8 cellular contexts compared by ENCODE assay signal in genomic region chr2:44244135-44244871, GRCh38. TPM values are rescaled to one million over a fixed set of nuclear protein-coding genes. Genes with fewer than 3 reads are reported as not detected.
DNase-seq lines count a peak whose midpoint lies in the region; ATAC-seq, FAIRE-seq and TF ChIP-seq lines count a peak whose summit lies in the region.

No MANE protein-coding gene starts in this region.

- H3K36me3 Mint-ChIP-seq in T-cell = no peaks in the 10 kb centered on the region

- TF ChIP-seq CTCF in retinal pigment epithelial cell (conservative IDR thresholded peaks at IDR 0.05; ENCODE audit: low read depth, low read length) = peak; percentile 56

- H3K4me3 ChIP-seq in right cardiac atrium (ENCODE audit: low read length) = peak overlapping the region; percentile 74
- peak overlapping the region; percentile 12 for H3K4me3 ChIP-seq in retinal pigment epithelial cell (ENCODE audit: low read length)

- no peaks in the 10 kb centered on the region for H3K27me3 ChIP-seq in right cardiac atrium (ENCODE audit: control insufficient read depth, insufficient read depth)

- no peaks in the 10 kb centered on the region for H3K9me3 ChIP-seq in right cardiac atrium (ENCODE audit: control insufficient read depth, low read length)

- no peaks in the 10 kb centered on the region for H3K27me3 Mint-ChIP-seq in T-cell

- ATAC-seq in T-cell (replicated peaks in 1 of 4) (peak; percentile 83 to 92 (median 86)), right cardiac atrium (peak; percentile 73 to 78), GM21619 (IDR thresholded peaks at IDR 0.05; ENCODE audit: unreplicated experiment) (no peak), GM19351 (IDR thresholded peaks at IDR 0.05; ENCODE audit: unreplicated experiment) (no peak)

- H3K4me1 ChIP-seq in right cardiac atrium (ENCODE audit: control insufficient read depth, insufficient read depth, low read length) = no peaks in the 10 kb centered on the region

- TF ChIP-seq POLR2A in GM12891 (IDR thresholded peaks at IDR 0.05; ENCODE audit: low read depth, low read length) = no peak

- POLR2A ChIA-PET in T-cell (lab: Charles Lee) = interaction anchor here in 1 of 2 donors (0.6 kb wide), 1 partner anchor 61 kb away, joined by 3 read pairs; no protein-coding TSS in a partner anchor

- intact Hi-C loops in right cardiac atrium (cut with DNase I) = loop anchor here in 1 of 4 donors (10.0 kb wide), 1 partner anchor 710 kb away; no protein-coding TSS in a partner anchor

- H3K9me3 Mint-ChIP-seq in T-cell = no peaks in the 10 kb centered on the region

- peaks cover 30 to 34% (median 32%) of the 10 kb centered on the region in 3 donors for H3K4me1 Mint-ChIP-seq in T-cell

- CTCF ChIA-PET in T-cell (lab: Charles Lee) = interaction anchor here (0.5 to 2.5 kb wide), 11 partner anchors 9 to 752 kb away, joined by 3 to 10 read pairs (median 4); no protein-coding TSS in a partner anchor

- H3K27ac Mint-ChIP-seq in T-cell = peak overlapping the region; percentile 31 to 70

- 3% methylated on average over 12 of the region's 12 CpGs for WGBS in right cardiac atrium

- peak; percentile 39 for DNase-seq in GM12891 (ENCODE audit: insufficient read length, low spot score)
- DNase-seq in NCI-H146 (lab: John Stamatoyannopoulos, UW) = peak; percentile 88
- peak in 33 of 34 experiments; percentile 20 to 59 (median 42) for DNase-seq in T-cell
- peak in 36 of 56 donors; percentile 3 to 68 (median 31) for DNase-seq in amygdala (lab: John Stamatoyannopoulos, UW)
- DNase-seq in right cardiac atrium = peak; percentile 52 to 78 (median 53)
- DNase-seq in retinal pigment epithelial cell (ENCODE audit: low read depth) = peak; percentile 43

- no peak overlapping the region for H3K27ac ChIP-seq in right cardiac atrium (ENCODE audit: low read length)

- FAIRE-seq in GM12891 (lab: Jason Lieb, UNC) = no peak

- peak overlapping the region; percentile 72 to 83 (median 73) for H3K4me3 Mint-ChIP-seq in T-cell

TF ChIP-seq in GM12891, 5 proteins besides CTCF, POLR2A, EP300 and RAD21:
- no peak for TF ChIP-seq POU2F2 (IDR thresholded peaks at IDR 0.05; ENCODE audit: low read depth, low read length)
- TF ChIP-seq TAF1 (IDR thresholded peaks at IDR 0.05; ENCODE audit: low read depth, low read length) = no peak
- no peak for TF ChIP-seq SPI1 (IDR thresholded peaks at IDR 0.05; ENCODE audit: low read depth, low read length)
- no peak for TF ChIP-seq POLR2AphosphoS5 (IDR thresholded peaks at IDR 0.05; ENCODE audit: low read depth, low read length)
- no peak for TF ChIP-seq PAX5 (IDR thresholded peaks at IDR 0.05; ENCODE audit: insufficient read depth, low read length, severe bottlenecking)

RNA-seq across cellular contexts. Expression of gene SLC3A1, which starts 31.0 kb away (rescaled TPM):
- 0.24 TPM for polyA plus RNA-seq in GM12891 (2012; ENCODE audit: low read depth, missing spikeins)
- 1 to 10 TPM in 1 of 5 donors, under 1 TPM in 4; 0.26 to 1.4 (median 0.60) TPM for total RNA-seq in T-cell
- total RNA-seq in right cardiac atrium = under 1 TPM in 1 of 4 donors, not detected in 3; 0.11 TPM
- 0.18 TPM for polyA plus RNA-seq in right cardiac atrium

Comparison
In these comparisons a context has a peak if more than half of its experiments do, and no peak if none do; other contexts are left out.
1. DNase-seq: peak in every context shown above with its lines; median percentile 88 in NCI-H146; 53 in right cardiac atrium; 43 in retinal pigment epithelial cell; 42 in T-cell; 39 in GM12891; 31 in amygdala.
2. ATAC-seq: peak in T-cell (4 of 4) and right cardiac atrium (2 of 2); none in GM21619 (single experiment) and GM19351 (single experiment).